Comparison of ENCODE assay signal across 11 cellular contexts in genomic region chr1:205449254-205449749, GRCh38. TPM values are rescaled to one million over a fixed set of nuclear protein-coding genes. Genes with fewer than 3 reads are reported as not detected.
DNase-seq lines count a peak whose midpoint lies in the region; ATAC-seq and TF ChIP-seq lines count a peak whose summit lies in the region.
"Had no signal": no experiment of that assay in that cellular context is flagged by ENCODE, and none has a peak within 500 bp of the region (broad histone marks: within the 10 kb centered on the region; RNA-seq: fewer than 3 reads in every experiment).

No MANE protein-coding gene starts in this region.

- DNase-seq in activated CD4-positive, alpha-beta T cell treated with anti-CD3 and anti-CD28 coated beads for 36 hours, result no peak
- DNase-seq in activated CD4-positive, alpha-beta T cell treated with anti-CD3 and anti-CD28 coated beads, Interleukin-2, amount 50 U/mL, for 1 hour, result no peak
- DNase-seq in activated CD4-positive, alpha-beta memory T cell treated with anti-CD3 and anti-CD28 coated beads for 36 hours, result no peak
- no peak for DNase-seq in fibroblast of the aortic adventitia (ENCODE audit: low read depth)
- DNase-seq in dorsolateral prefrontal cortex, result no peak
- no peak for DNase-seq in NCI-H2107 treated with DMSO at 0.1 percent for 48 hours (lab: John Stamatoyannopoulos, UW; ENCODE audit: unreplicated experiment)
- DNase-seq in NCI-H345 treated with DMSO at 0.1 percent for 48 hours (lab: John Stamatoyannopoulos, UW; ENCODE audit: unreplicated experiment), result no peak
- DNase-seq: amniotic stem cell, naive B cell had no signal

- POLR2A ChIA-PET in activated CD4-positive, alpha-beta T cell treated with anti-CD3 and anti-CD28 coated beads for 36 hours (lab: Charles Lee), result interaction anchor here (0.6 kb wide), 1 partner anchor 239 kb away, joined by 3 read pairs; no protein-coding TSS in a partner anchor
- POLR2A ChIA-PET in activated CD4-positive, alpha-beta memory T cell treated with anti-CD3 and anti-CD28 coated beads for 36 hours (lab: Charles Lee), result interaction anchor here (1.2 kb wide), 1 partner anchor 8 kb away, joined by 5 read pairs; no protein-coding TSS in a partner anchor

- H3K4me1 Mint-ChIP-seq in activated CD4-positive, alpha-beta T cell treated with anti-CD3 and anti-CD28 coated beads for 36 hours, result peaks cover 5% of the 10 kb centered on the region
- H3K4me1 Mint-ChIP-seq in activated CD4-positive, alpha-beta memory T cell treated with anti-CD3 and anti-CD28 coated beads for 36 hours (ENCODE audit: low read depth), result peaks cover 6% of the 10 kb centered on the region

- peak overlapping the region; percentile 81 for H3K27ac ChIP-seq in parathyroid adenoma
- peak overlapping the region in 1 of 59 donors; percentile 71 for H3K27ac ChIP-seq in dorsolateral prefrontal cortex
- H3K27ac ChIP-seq: thoracic aorta had no signal

- no peaks in the 10 kb centered on the region for H3K9me3 Mint-ChIP-seq in activated CD4-positive, alpha-beta T cell treated with anti-CD3 and anti-CD28 coated beads for 36 hours (ENCODE audit: low read depth)
- no peaks in the 10 kb centered on the region for H3K9me3 Mint-ChIP-seq in activated CD4-positive, alpha-beta memory T cell treated with anti-CD3 and anti-CD28 coated beads for 36 hours

- peaks cover 34% of the 10 kb centered on the region for H3K27me3 Mint-ChIP-seq in activated CD4-positive, alpha-beta T cell treated with anti-CD3 and anti-CD28 coated beads for 36 hours
- peaks cover 26% of the 10 kb centered on the region for H3K27me3 Mint-ChIP-seq in activated CD4-positive, alpha-beta memory T cell treated with anti-CD3 and anti-CD28 coated beads for 36 hours

- no peaks in the 10 kb centered on the region for H3K9me3 ChIP-seq in parathyroid adenoma (ENCODE audit: control insufficient read depth, low read length)
- H3K9me3 ChIP-seq: thoracic aorta had no signal

- H3K27me3 ChIP-seq in parathyroid adenoma (ENCODE audit: control insufficient read depth, insufficient read depth, low read length) (peaks cover 4% of the 10 kb centered on the region), dorsolateral prefrontal cortex (peaks cover 0 to 37% (median 17%) of the 10 kb centered on the region in 45 donors)

- no peaks in the 10 kb centered on the region for H3K36me3 Mint-ChIP-seq in activated CD4-positive, alpha-beta T cell treated with anti-CD3 and anti-CD28 coated beads for 36 hours (ENCODE audit: low read depth)
- H3K36me3 Mint-ChIP-seq in activated CD4-positive, alpha-beta memory T cell treated with anti-CD3 and anti-CD28 coated beads for 36 hours, result no peaks in the 10 kb centered on the region

- H3K4me3 ChIP-seq in fibroblast of the aortic adventitia (ENCODE audit: low read depth, low read length), result peak overlapping the region; percentile 42
- no peak overlapping the region for H3K4me3 ChIP-seq in parathyroid adenoma (ENCODE audit: low read depth, low read length)
- H3K4me3 ChIP-seq in dorsolateral prefrontal cortex, result no peak overlapping the region
- H3K4me3 ChIP-seq: thoracic aorta had no signal

- no peak overlapping the region for H3K4me2 ChIP-seq in parathyroid adenoma (ENCODE audit: low read length)

- TF ChIP-seq CTCF in fibroblast of the aortic adventitia (IDR thresholded peaks at IDR 0.05; ENCODE audit: insufficient read depth, low read length), result no peak
- TF ChIP-seq CTCF in parathyroid adenoma (IDR thresholded peaks at IDR 0.05), result no peak
- no peak for TF ChIP-seq CTCF in dorsolateral prefrontal cortex (IDR thresholded peaks at IDR 0.05 in 54 of 56, conservative IDR thresholded peaks at IDR 0.05 in 2 of 56; ENCODE audit: low read depth in 1 of 56, partially characterized antibody in 56 of 56)

- peak overlapping the region; percentile 55 for H3K4me3 Mint-ChIP-seq in activated CD4-positive, alpha-beta T cell treated with anti-CD3 and anti-CD28 coated beads for 36 hours
- peak overlapping the region; percentile 71 for H3K4me3 Mint-ChIP-seq in activated CD4-positive, alpha-beta memory T cell treated with anti-CD3 and anti-CD28 coated beads for 36 hours

- peak overlapping the region; percentile 58 for H3K27ac Mint-ChIP-seq in activated CD4-positive, alpha-beta T cell treated with anti-CD3 and anti-CD28 coated beads for 36 hours
- H3K27ac Mint-ChIP-seq in activated CD4-positive, alpha-beta memory T cell treated with anti-CD3 and anti-CD28 coated beads for 36 hours, result peak overlapping the region; percentile 76
- H3K27ac Mint-ChIP-seq: naive B cell had no signal

- intact Hi-C loops in activated CD4-positive, alpha-beta T cell treated with anti-CD3 and anti-CD28 coated beads for 36 hours (cut with DNase I, micrococcal nuclease), result no loop called here
- intact Hi-C loops in activated CD4-positive, alpha-beta memory T cell treated with anti-CD3 and anti-CD28 coated beads for 36 hours (cut with micrococcal nuclease), result loop anchor here (1.0 kb wide), 1 partner anchor 8 kb away; no protein-coding TSS in a partner anchor
- intact Hi-C loops in dorsolateral prefrontal cortex (cut with DNase I), result no loop called here

- no peaks in the 10 kb centered on the region for H3K36me3 ChIP-seq in parathyroid adenoma (ENCODE audit: control insufficient read depth, insufficient read depth, low read length)
- H3K36me3 ChIP-seq: thoracic aorta had no signal

- no peaks in the 10 kb centered on the region for H3K79me2 ChIP-seq in parathyroid adenoma

- no peak overlapping the region for H2AFZ ChIP-seq in parathyroid adenoma

- no peak overlapping the region for H3K9ac ChIP-seq in parathyroid adenoma

- CTCF ChIA-PET in activated CD4-positive, alpha-beta T cell treated with anti-CD3 and anti-CD28 coated beads for 36 hours (lab: Charles Lee), result interaction anchor here (0.6 to 1.3 kb wide), 8 partner anchors 25 to 176 kb away, joined by 3 to 5 read pairs (median 3); no protein-coding TSS in a partner anchor
- CTCF ChIA-PET in activated CD4-positive, alpha-beta memory T cell treated with anti-CD3 and anti-CD28 coated beads for 36 hours (lab: Charles Lee), result interaction anchor here (0.7 to 1.8 kb wide), 2 partner anchors 39 to 130 kb away, joined by 3 to 6 read pairs; no protein-coding TSS in a partner anchor

- peaks cover 4% of the 10 kb centered on the region for H3K4me1 ChIP-seq in parathyroid adenoma

- ATAC-seq in activated CD4-positive, alpha-beta T cell treated with anti-CD3 and anti-CD28 coated beads for 36 hours, result no peak

RNA-seq across cellular contexts. Expression of gene BLACAT1, which starts 6.5 kb away (rescaled TPM):
- under 1 TPM; 0.25 to 0.32 TPM for total RNA-seq in activated CD4-positive, alpha-beta T cell treated with anti-CD3 and anti-CD28 coated beads for 36 hours
- total RNA-seq in activated CD4-positive, alpha-beta memory T cell treated with anti-CD3 and anti-CD28 coated beads for 36 hours, result 1 to 10 TPM in 1 of 2 experiments, under 1 TPM in 1; 0.90 to 1.2 TPM
- total RNA-seq in fibroblast of the aortic adventitia (ENCODE audit: low replicate concordance) (0.09 TPM in 1 of 2 replicates, not detected in the other), dorsolateral prefrontal cortex (1 to 10 TPM in 107 of 120 experiments, under 1 TPM in 13; 0.46 to 4.5 (median 1.7) TPM)
- total RNA-seq: thoracic aorta had no signal

RNA-seq across cellular contexts. Expression of gene LEMD1, which starts 27.4 kb away (rescaled TPM):
- total RNA-seq in activated CD4-positive, alpha-beta T cell treated with anti-CD3 and anti-CD28 coated beads for 36 hours, result under 1 TPM; 0.66 to 0.79 TPM
- 1 to 10 TPM; 2.2 to 2.5 TPM for total RNA-seq in activated CD4-positive, alpha-beta memory T cell treated with anti-CD3 and anti-CD28 coated beads for 36 hours
- total RNA-seq in fibroblast of the aortic adventitia (ENCODE audit: low replicate concordance) (0.36 TPM in 1 of 2 replicates, not detected in the other), dorsolateral prefrontal cortex (1 to 10 TPM in 94 of 120 experiments, under 1 TPM in 5, not detected in 21; 0.71 to 6.6 (median 2.0) TPM)
- total RNA-seq: thoracic aorta had no signal

RNA-seq across cellular contexts. Expression of gene CDK18, which starts 55.2 kb away (rescaled TPM):
- total RNA-seq in activated CD4-positive, alpha-beta T cell treated with anti-CD3 and anti-CD28 coated beads for 36 hours, result 1 to 10 TPM; 4.9 to 5.9 TPM
- 1 to 10 TPM; 2.5 to 2.6 TPM for total RNA-seq in activated CD4-positive, alpha-beta memory T cell treated with anti-CD3 and anti-CD28 coated beads for 36 hours
- total RNA-seq in fibroblast of the aortic adventitia (ENCODE audit: low replicate concordance) (0.27 and 1.6 TPM in 2 replicates), dorsolateral prefrontal cortex (100 to 1,000 TPM in 101 of 120 experiments, 10 to 100 TPM in 19; 55.9 to 606 (median 176) TPM)

Comparison
In these comparisons a context has a peak if more than half of its experiments do, and no peak if none do; other contexts are left out.
1. RNA of gene CDK18, which starts 55.2 kb away (total RNA-seq): 55.9 to 606 TPM in dorsolateral prefrontal cortex; 4.9 to 5.9 TPM in activated CD4-positive, alpha-beta T cell treated with anti-CD3 and anti-CD28 coated beads for 36 hours, 2.5 to 2.6 TPM in activated CD4-positive, alpha-beta memory T cell treated with anti-CD3 and anti-CD28 coated beads for 36 hours and 0.27 to 1.6 TPM in fibroblast of the aortic adventitia; every median in the first group is over 4 times any median in the second.